Comparison of ENCODE assay signal across 1 cellular context in the genomic region with DNA sequence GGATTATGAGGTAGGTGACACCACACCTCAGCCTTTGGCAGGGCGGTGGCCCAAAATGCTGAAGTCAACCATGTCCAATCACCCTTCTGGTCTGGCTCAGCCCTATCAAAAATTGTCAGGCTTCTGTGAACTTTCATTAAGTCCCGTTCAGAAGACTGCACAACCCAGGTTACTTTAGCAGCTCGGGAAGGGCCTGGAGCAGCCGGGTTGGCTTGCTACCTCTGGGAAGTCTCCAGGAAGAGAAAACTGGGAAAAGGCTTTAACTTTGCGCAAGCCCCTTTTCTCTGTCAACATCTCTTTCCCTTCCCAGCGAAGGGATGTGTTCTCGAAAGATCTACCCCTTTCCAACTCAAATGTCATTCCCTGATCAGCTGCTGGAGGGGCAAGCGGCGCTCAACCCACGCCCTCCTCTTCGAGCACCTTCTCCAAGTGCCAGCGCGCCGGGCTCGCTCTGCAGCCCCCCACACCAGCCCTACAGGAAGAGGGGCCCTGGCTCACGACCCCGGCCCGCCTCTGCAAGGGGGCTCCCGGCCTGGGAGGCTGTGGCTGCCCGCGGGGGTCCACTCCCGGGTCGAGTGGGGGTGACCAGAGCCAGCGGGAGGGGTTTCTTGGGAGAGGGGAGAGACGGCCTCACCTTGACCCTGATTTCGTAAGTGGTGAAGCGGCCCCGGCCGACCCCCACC.
TF ChIP-seq lines count a peak whose summit lies in the region.

No MANE protein-coding gene starts in this region.

TF ChIP-seq in HepG2, 621 proteins besides CTCF, POLR2A, EP300 and RAD21 (continued from another document):
- peak; percentile 27 for TF ChIP-seq ZNF781 (CRISPR knock-in tag; IDR thresholded peaks at IDR 0.05; ENCODE audit: borderline replicate concordance, not compliant biosample characterization)
- TF ChIP-seq ZBTB20 (CRISPR knock-in tag; IDR thresholded peaks at IDR 0.05; ENCODE audit: borderline replicate concordance, low read depth) = no peak
- TF ChIP-seq MEIS1 (CRISPR knock-in tag; IDR thresholded peaks at IDR 0.05; ENCODE audit: borderline replicate concordance) = 0 out of 2 replicates have a peak, but pooled peaks have one; percentile 9
- TF ChIP-seq ESRRA (CRISPR knock-in tag; IDR thresholded peaks at IDR 0.05; ENCODE audit: low read depth) = no peak
- TF ChIP-seq HDAC2 (CRISPR knock-in tag; IDR thresholded peaks at IDR 0.05) = 0 out of 2 replicates have a peak, but pooled peaks have one; percentile 14
- 0 out of 2 replicates have a peak, but pooled peaks have one; percentile 3 for TF ChIP-seq ZNF788 (CRISPR knock-in tag; IDR thresholded peaks at IDR 0.05; ENCODE audit: borderline replicate concordance)
- peak; percentile 24; the same call in 1 of the 2 replicates for TF ChIP-seq ZNF333 (CRISPR knock-in tag; IDR thresholded peaks at IDR 0.05; ENCODE audit: borderline replicate concordance)
- TF ChIP-seq, protein P1, sequence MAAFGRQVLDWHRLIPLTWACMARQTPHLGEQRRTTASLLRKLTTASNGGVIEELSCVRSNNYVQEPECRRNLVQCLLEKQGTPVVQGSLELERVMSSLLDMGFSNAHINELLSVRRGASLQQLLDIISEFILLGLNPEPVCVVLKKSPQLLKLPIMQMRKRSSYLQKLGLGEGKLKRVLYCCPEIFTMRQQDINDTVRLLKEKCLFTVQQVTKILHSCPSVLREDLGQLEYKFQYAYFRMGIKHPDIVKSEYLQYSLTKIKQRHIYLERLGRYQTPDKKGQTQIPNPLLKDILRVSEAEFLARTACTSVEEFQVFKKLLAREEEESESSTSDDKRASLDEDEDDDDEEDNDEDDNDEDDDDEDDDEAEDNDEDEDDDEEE (CRISPR knock-in tag; IDR thresholded peaks at IDR 0.05) = 0 out of 2 replicates have a peak, but pooled peaks have one; percentile 24
- TF ChIP-seq, protein P2, sequence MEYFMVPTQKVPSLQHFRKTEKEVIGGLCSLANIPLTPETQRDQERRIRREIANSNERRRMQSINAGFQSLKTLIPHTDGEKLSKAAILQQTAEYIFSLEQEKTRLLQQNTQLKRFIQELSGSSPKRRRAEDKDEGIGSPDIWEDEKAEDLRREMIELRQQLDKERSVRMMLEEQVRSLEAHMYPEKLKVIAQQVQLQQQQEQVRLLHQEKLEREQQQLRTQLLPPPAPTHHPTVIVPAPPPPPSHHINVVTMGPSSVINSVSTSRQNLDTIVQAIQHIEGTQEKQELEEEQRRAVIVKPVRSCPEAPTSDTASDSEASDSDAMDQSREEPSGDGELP (IDR thresholded peaks at IDR 0.05; ENCODE audit: borderline replicate concordance, low read depth) = peak; percentile 86
- TF ChIP-seq ZNF678 (CRISPR knock-in tag; IDR thresholded peaks at IDR 0.05) = no peak
- TF ChIP-seq PHF8 (CRISPR knock-in tag; IDR thresholded peaks at IDR 0.05) = peak; percentile 43; the same call in 1 of the 2 replicates
- TF ChIP-seq NFKB2 (CRISPR knock-in tag; IDR thresholded peaks at IDR 0.05; ENCODE audit: borderline replicate concordance) = no peak
- TF ChIP-seq RFX5 (IDR thresholded peaks at IDR 0.05; ENCODE audit: low read depth, low read length) = no peak
- no peak for TF ChIP-seq ATF7 (IDR thresholded peaks at IDR 0.05)
- TF ChIP-seq ATF7 (CRISPR knock-in tag; IDR thresholded peaks at IDR 0.05) = 0 out of 2 replicates have a peak, but pooled peaks have one; percentile 15
- TF ChIP-seq, protein P3, sequence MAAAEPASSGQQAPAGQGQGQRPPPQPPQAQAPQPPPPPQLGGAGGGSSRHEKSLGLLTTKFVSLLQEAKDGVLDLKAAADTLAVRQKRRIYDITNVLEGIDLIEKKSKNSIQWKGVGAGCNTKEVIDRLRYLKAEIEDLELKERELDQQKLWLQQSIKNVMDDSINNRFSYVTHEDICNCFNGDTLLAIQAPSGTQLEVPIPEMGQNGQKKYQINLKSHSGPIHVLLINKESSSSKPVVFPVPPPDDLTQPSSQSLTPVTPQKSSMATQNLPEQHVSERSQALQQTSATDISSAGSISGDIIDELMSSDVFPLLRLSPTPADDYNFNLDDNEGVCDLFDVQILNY (CRISPR knock-in tag; conservative IDR thresholded peaks at IDR 0.05) = no peak
- 0 out of 2 replicates have a peak, but pooled peaks have one; percentile 34 for TF ChIP-seq ZNF124 (CRISPR knock-in tag; IDR thresholded peaks at IDR 0.05)
- peak; percentile 18 for TF ChIP-seq ZNF883 (CRISPR knock-in tag; IDR thresholded peaks at IDR 0.05; ENCODE audit: not compliant biosample characterization)
- TF ChIP-seq, protein P4, sequence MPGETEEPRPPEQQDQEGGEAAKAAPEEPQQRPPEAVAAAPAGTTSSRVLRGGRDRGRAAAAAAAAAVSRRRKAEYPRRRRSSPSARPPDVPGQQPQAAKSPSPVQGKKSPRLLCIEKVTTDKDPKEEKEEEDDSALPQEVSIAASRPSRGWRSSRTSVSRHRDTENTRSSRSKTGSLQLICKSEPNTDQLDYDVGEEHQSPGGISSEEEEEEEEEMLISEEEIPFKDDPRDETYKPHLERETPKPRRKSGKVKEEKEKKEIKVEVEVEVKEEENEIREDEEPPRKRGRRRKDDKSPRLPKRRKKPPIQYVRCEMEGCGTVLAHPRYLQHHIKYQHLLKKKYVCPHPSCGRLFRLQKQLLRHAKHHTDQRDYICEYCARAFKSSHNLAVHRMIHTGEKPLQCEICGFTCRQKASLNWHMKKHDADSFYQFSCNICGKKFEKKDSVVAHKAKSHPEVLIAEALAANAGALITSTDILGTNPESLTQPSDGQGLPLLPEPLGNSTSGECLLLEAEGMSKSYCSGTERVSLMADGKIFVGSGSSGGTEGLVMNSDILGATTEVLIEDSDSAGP (CRISPR knock-in tag; IDR thresholded peaks at IDR 0.05; ENCODE audit: borderline replicate concordance) = 0 out of 2 replicates have a peak, but pooled peaks have one; percentile 33
- 0 out of 2 replicates have a peak, but pooled peaks have one; percentile 25 for TF ChIP-seq FOXC1 (CRISPR knock-in tag; IDR thresholded peaks at IDR 0.05; ENCODE audit: borderline replicate concordance)
TF ChIP-seq in HepG2: peak in this region for 48.
